ENCODE assay signal across 15 cellular contexts in the genomic region with DNA sequence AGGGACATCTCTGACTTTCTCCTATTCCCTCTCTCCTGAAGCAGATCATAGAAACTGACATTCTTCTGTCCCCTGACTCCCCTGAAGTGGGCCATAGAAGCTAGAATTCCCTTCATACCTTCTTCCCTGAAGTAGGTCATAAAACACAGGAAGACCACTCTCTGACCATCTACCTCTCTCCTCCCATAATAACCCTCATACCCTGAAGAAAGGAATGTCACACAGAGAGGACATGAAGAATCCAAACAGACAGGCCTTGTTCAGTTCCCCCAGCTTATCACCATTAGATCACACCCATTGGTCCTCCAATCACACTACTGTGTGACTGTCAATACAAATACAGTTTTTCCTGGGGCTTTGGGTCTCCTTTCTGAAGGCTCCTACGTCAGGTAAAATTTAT.
DNase-seq lines count a peak whose midpoint lies in the region; TF ChIP-seq lines count a peak whose summit lies in the region.
"Had no signal": no experiment of that assay in that cellular context is flagged by ENCODE, and none has a peak within 500 bp of the region (broad histone marks: within the 10 kb centered on the region; RNA-seq: fewer than 3 reads in every experiment).

No MANE protein-coding gene starts in this region.

- WGBS in endodermal cell (ENCODE audit: insufficient coverage in 1 of 2, insufficient read length in 1 of 2), 2 experiments = 50% methylated on average over 1 of the region's 1 CpG; no CpG with 5 or more reads in 1 of the 2 experiments

- H3K27me3 Mint-ChIP-seq in endodermal cell (ENCODE audit: insufficient read depth) (no peaks in the 10 kb centered on the region), neural crest cell (ENCODE audit: low read depth) (no peaks in the 10 kb centered on the region)
- H3K27me3 Mint-ChIP-seq in activated T-cell treated with anti-CD3 and anti-CD28 coated beads, Interleukin-2, amount 50 U/mL, for 24 hours = peaks cover 7% of the 10 kb centered on the region

- no peak for TF ChIP-seq CTCF in endodermal cell (conservative IDR thresholded peaks at IDR 0.05)
- no peak for TF ChIP-seq CTCF in neural crest cell (conservative IDR thresholded peaks at IDR 0.05)
- no peak for TF ChIP-seq CTCF in GM13976 (IDR thresholded peaks at IDR 0.05; ENCODE audit: borderline replicate concordance, control extremely low read depth, extremely low read depth, insufficient read depth, missing control alignments)

- H3K27ac ChIP-seq in HUES6 (ENCODE audit: low read depth, low read length) (0 out of 2 replicates have a peak overlapping the region, but pooled peaks have one; percentile 62), endodermal cell (ENCODE audit: low read depth, low read length) (peak overlapping the region; percentile 26)
- H3K27ac ChIP-seq: A549, C4-2B, KMS-11 had no signal

- H3K27me3 ChIP-seq in HUES6 (ENCODE audit: control insufficient read depth, insufficient read depth, low read length) = no peaks in the 10 kb centered on the region
- no peaks in the 10 kb centered on the region for H3K27me3 ChIP-seq in endodermal cell (ENCODE audit: control insufficient read depth, insufficient read depth, low read length, poor library complexity, severe bottlenecking)
- H3K27me3 ChIP-seq: BE2C had no signal

- no peak overlapping the region for H3K27ac Mint-ChIP-seq in endodermal cell
- no peak overlapping the region for H3K27ac Mint-ChIP-seq in neural crest cell (ENCODE audit: unreplicated experiment)
- no peak overlapping the region for H3K27ac Mint-ChIP-seq in activated T-cell treated with anti-CD3 and anti-CD28 coated beads, Interleukin-2, amount 50 U/mL, for 24 hours
- H3K27ac Mint-ChIP-seq: CD4-positive, alpha-beta memory T cell had no signal

- DNase-seq in endodermal cell = no peak
- DNase-seq in neural crest cell (ENCODE audit: low read depth, low spot score) = no peak
- DNase-seq in activated T-cell treated with anti-CD3 and anti-CD28 coated beads, Interleukin-2, amount 50 U/mL, for 24 hours = no peak
- DNase-seq in NCI-H1436 (lab: John Stamatoyannopoulos, UW) = no peak
- no peak for DNase-seq in GM13976 (ENCODE audit: low spot score)
- no peak for DNase-seq in mesenteric fat pad (ENCODE audit: low spot score)
- DNase-seq: BE2C; CD4-positive, alpha-beta memory T cell; DMS79; EL; GDM1 had no signal

- H3K4me1 Mint-ChIP-seq in endodermal cell (peaks cover 12% of the 10 kb centered on the region), neural crest cell (peaks cover 24% of the 10 kb centered on the region)
- H3K4me1 Mint-ChIP-seq in activated T-cell treated with anti-CD3 and anti-CD28 coated beads, Interleukin-2, amount 50 U/mL, for 24 hours (ENCODE audit: low read depth) = no peaks in the 10 kb centered on the region
- H3K4me1 Mint-ChIP-seq: CD4-positive, alpha-beta memory T cell had no signal

- H3K4me3 ChIP-seq in HUES6 (ENCODE audit: low read depth, low read length) (no peak overlapping the region), endodermal cell (ENCODE audit: low read length) (no peak overlapping the region)
- H3K4me3 ChIP-seq: A549 had no signal

- H3K9ac ChIP-seq in HUES6 (ENCODE audit: low read length) = no peak overlapping the region
- no peak overlapping the region for H3K9ac ChIP-seq in endodermal cell (ENCODE audit: extremely low read depth, low read length, poor library complexity, severe bottlenecking)
- H3K9ac ChIP-seq: KMS-11 had no signal

- no peaks in the 10 kb centered on the region; the same call in 1 of the 2 replicates for H3K9me3 ChIP-seq in HUES6 (ENCODE audit: control insufficient read depth, insufficient read depth, low read depth, low read length)
- no peaks in the 10 kb centered on the region for H3K9me3 ChIP-seq in endodermal cell (ENCODE audit: control insufficient read depth, low read length)
- H3K9me3 ChIP-seq: A549, BE2C had no signal

- in situ Hi-C loops in GM13976 (cut with MboI; ENCODE audit: low sequenced_read_pairs, unreplicated experiment) = no loop called here

- H3K9me3 Mint-ChIP-seq in endodermal cell = no peaks in the 10 kb centered on the region
- no peaks in the 10 kb centered on the region for H3K9me3 Mint-ChIP-seq in neural crest cell
- H3K9me3 Mint-ChIP-seq in activated T-cell treated with anti-CD3 and anti-CD28 coated beads, Interleukin-2, amount 50 U/mL, for 24 hours = no peaks in the 10 kb centered on the region

- H3K36me3 Mint-ChIP-seq in endodermal cell (ENCODE audit: low read depth) (peaks cover 3% of the 10 kb centered on the region), neural crest cell (ENCODE audit: low read depth) (no peaks in the 10 kb centered on the region)
- H3K36me3 Mint-ChIP-seq in activated T-cell treated with anti-CD3 and anti-CD28 coated beads, Interleukin-2, amount 50 U/mL, for 24 hours (ENCODE audit: low read depth) = no peaks in the 10 kb centered on the region
- H3K36me3 Mint-ChIP-seq: CD4-positive, alpha-beta memory T cell had no signal

- H3K4me1 ChIP-seq in HUES6 (ENCODE audit: control insufficient read depth, insufficient read depth, low read length) (peaks cover 20% of the 10 kb centered on the region), endodermal cell (ENCODE audit: control insufficient read depth, insufficient read depth, low read length) (no peaks in the 10 kb centered on the region)
- H3K4me1 ChIP-seq: A549, BE2C had no signal

- no peak overlapping the region for H3K4me3 Mint-ChIP-seq in endodermal cell
- peak overlapping the region; percentile 42 for H3K4me3 Mint-ChIP-seq in neural crest cell
- H3K4me3 Mint-ChIP-seq in activated T-cell treated with anti-CD3 and anti-CD28 coated beads, Interleukin-2, amount 50 U/mL, for 24 hours = no peak overlapping the region
- H3K4me3 Mint-ChIP-seq: CD4-positive, alpha-beta memory T cell had no signal

- H3K36me3 ChIP-seq in HUES6 (ENCODE audit: control insufficient read depth, insufficient read depth, low read length) = no peaks in the 10 kb centered on the region
- H3K36me3 ChIP-seq in endodermal cell (ENCODE audit: control insufficient read depth, insufficient read depth, low read length) = no peaks in the 10 kb centered on the region
- H3K36me3 ChIP-seq: BE2C had no signal
